In the genomic region with DNA sequence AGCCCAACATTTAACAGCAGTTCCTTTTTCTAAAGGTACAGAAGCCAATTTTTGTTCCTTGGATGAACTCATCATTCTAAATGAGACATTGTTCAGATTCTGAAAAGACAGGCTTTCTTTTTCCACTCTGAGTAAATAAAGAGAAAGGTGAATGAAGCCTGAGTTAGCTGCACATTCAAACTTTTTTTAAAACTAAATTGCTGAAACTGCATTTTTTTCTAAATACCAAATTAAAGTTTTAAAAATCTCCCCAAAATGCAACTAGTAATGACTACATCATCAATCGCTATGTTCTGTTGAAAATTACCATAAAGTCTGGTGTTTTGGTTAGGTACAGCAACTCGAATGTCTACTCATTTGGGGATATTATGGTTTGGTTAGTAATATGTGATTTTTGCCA, we compare ENCODE assay signal across 3 cellular contexts.
TF ChIP-seq lines count a peak whose summit lies in the region.

No MANE protein-coding gene starts in this region.

TF ChIP-seq in A549, 52 proteins besides CTCF, POLR2A, EP300 and RAD21:
- TF ChIP-seq CBX2 (IDR thresholded peaks at IDR 0.05; ENCODE audit: borderline replicate concordance, low read depth), result no peak
- TF ChIP-seq ZFP36 (IDR thresholded peaks at IDR 0.05; ENCODE audit: borderline replicate concordance, partially characterized antibody), result no peak
- TF ChIP-seq SMC3 (IDR thresholded peaks at IDR 0.05), result no peak
- no peak for TF ChIP-seq HDAC2 (IDR thresholded peaks at IDR 0.05)
- TF ChIP-seq MAFK (IDR thresholded peaks at IDR 0.05; ENCODE audit: partially characterized antibody), result peak; percentile 93
- no peak for TF ChIP-seq KDM5A (IDR thresholded peaks at IDR 0.05)

TF ChIP-seq in GM12891, 5 proteins besides CTCF, POLR2A, EP300 and RAD21:
- TF ChIP-seq SPI1 (IDR thresholded peaks at IDR 0.05; ENCODE audit: low read depth, low read length) (peak; percentile 36; the same call in 1 of the 2 replicates), TAF1 (IDR thresholded peaks at IDR 0.05; ENCODE audit: low read depth, low read length) (no peak)

TF ChIP-seq in K562, 482 proteins besides CTCF, POLR2A, EP300 and RAD21:
- TF ChIP-seq MAFF (IDR thresholded peaks at IDR 0.05; ENCODE audit: low read length) (peak; percentile 66; the same call in 1 of the 2 replicates), ZNF316 (IDR thresholded peaks at IDR 0.05) (peak; percentile 79), C11orf30 (IDR thresholded peaks at IDR 0.05; ENCODE audit: low read depth) (peak; percentile 68; the same call in 1 of the 2 replicates), CCAR2 (IDR thresholded peaks at IDR 0.05; ENCODE audit: low read depth, low read length) (no peak), MAFK (IDR thresholded peaks at IDR 0.05; ENCODE audit: low read length) (peak; percentile 57), MAFG (tag; conservative IDR thresholded peaks at IDR 0.05) (peak; percentile 45; the same call in 1 of the 2 replicates)
